1 cellular context compared by ENCODE assay signal in genomic region chr15:69223083-69223813, GRCh38.
TF ChIP-seq lines count a peak whose summit lies in the region.

No MANE protein-coding gene starts in this region.

TF ChIP-seq in HEK293, 187 proteins besides CTCF, POLR2A, EP300 and RAD21 (continued from another document):
- TF ChIP-seq ZNF18 (tag by site-specific recombination; IDR thresholded peaks at IDR 0.05) (no peak), ZNF138 (tag by site-specific recombination; IDR thresholded peaks at IDR 0.05; ENCODE audit: borderline replicate concordance) (no peak), ZNF791 (tag by site-specific recombination; IDR thresholded peaks at IDR 0.05) (peak; percentile 94), ZFHX2 (tag by site-specific recombination; conservative IDR thresholded peaks at IDR 0.05) (no peak), ZNF221 (tag by site-specific recombination; IDR thresholded peaks at IDR 0.05; ENCODE audit: borderline replicate concordance) (no peak), BCL11A (tag by site-specific recombination; IDR thresholded peaks at IDR 0.05; ENCODE audit: low read depth) (no peak), ZNF302 (tag by site-specific recombination; IDR thresholded peaks at IDR 0.05; ENCODE audit: low read depth) (no peak), KLF16 (tag by site-specific recombination; IDR thresholded peaks at IDR 0.05) (no peak), ZNF335 (tag by site-specific recombination; conservative IDR thresholded peaks at IDR 0.05) (no peak), KLF1 (tag by site-specific recombination; IDR thresholded peaks at IDR 0.05) (no peak), ZFP41 (tag by site-specific recombination; IDR thresholded peaks at IDR 0.05; ENCODE audit: borderline replicate concordance) (no peak), ZNF280D (tag by site-specific recombination; IDR thresholded peaks at IDR 0.05) (no peak), ZNF558 (tag by site-specific recombination; IDR thresholded peaks at IDR 0.05) (peak; percentile 97), ZBTB11 (tag by site-specific recombination; conservative IDR thresholded peaks at IDR 0.05; ENCODE audit: low read depth) (no peak), ZNF169 (tag by site-specific recombination; IDR thresholded peaks at IDR 0.05) (no peak), ZXDB (tag by site-specific recombination; IDR thresholded peaks at IDR 0.05) (no peak), ZIC2 (tag by site-specific recombination; IDR thresholded peaks at IDR 0.05) (no peak), ZNF148 (tag by site-specific recombination; IDR thresholded peaks at IDR 0.05; ENCODE audit: borderline replicate concordance) (no peak), ZNF223 (tag by site-specific recombination; IDR thresholded peaks at IDR 0.05) (no peak), MYNN (tag by site-specific recombination; IDR thresholded peaks at IDR 0.05; ENCODE audit: borderline replicate concordance) (no peak), ZSCAN18 (tag by site-specific recombination; IDR thresholded peaks at IDR 0.05) (no peak), GLIS2 (tag by site-specific recombination; IDR thresholded peaks at IDR 0.05) (no peak), TRIM28 (IDR thresholded peaks at IDR 0.05; ENCODE audit: borderline replicate concordance, low read length) (peak; percentile 68; the same call in 1 of the 2 replicates), ATF2 (tag by site-specific recombination; IDR thresholded peaks at IDR 0.05; ENCODE audit: low read depth) (no peak), PRDM1 (tag by site-specific recombination; IDR thresholded peaks at IDR 0.05) (no peak), ZNF529 (tag by site-specific recombination; IDR thresholded peaks at IDR 0.05; ENCODE audit: insufficient replicate concordance) (no peak), ZNF239 (tag by site-specific recombination; IDR thresholded peaks at IDR 0.05) (no peak), ZNF518A (tag by site-specific recombination; conservative IDR thresholded peaks at IDR 0.05; ENCODE audit: low read depth) (0 out of 2 replicates have a peak, but pooled peaks have one; percentile 15)
